In genomic region chr6:111534366-111534765, GRCh38 we compare ENCODE assay signal across 9 cellular contexts. TPM values are rescaled to one million over a fixed set of nuclear protein-coding genes. Genes with fewer than 3 reads are reported as not detected.
A peak's percentile ranks its signal among the peaks of the same experiment; 100 is the strongest.
DNase-seq lines count a peak whose midpoint lies in the region; ATAC-seq and TF ChIP-seq lines count a peak whose summit lies in the region.
"Had no signal": no experiment of that assay in that cellular context is flagged by ENCODE, and none has a peak within 500 bp of the region (broad histone marks: within the 10 kb centered on the region; RNA-seq: fewer than 3 reads in every experiment).

No MANE protein-coding gene starts in this region.

- H4K5ac ChIP-seq in IMR-90 (ENCODE audit: low read depth, low read length): no peak overlapping the region

- dilution Hi-C loops in IMR-90 (cut with HindIII; ENCODE audit: low sequenced_read_pairs, unreplicated experiment): no loop called here

- no peak overlapping the region for H2AK9ac ChIP-seq in IMR-90 (replicated peaks; ENCODE audit: low read depth, low read length, poor library complexity)

- H2BK5ac ChIP-seq in IMR-90 (ENCODE audit: low read depth, low read length, poor library complexity, severe bottlenecking): no peak overlapping the region

- H2AK5ac ChIP-seq in IMR-90 (ENCODE audit: low read depth, low read length): no peak overlapping the region

- H2BK15ac ChIP-seq in IMR-90 (ENCODE audit: low read depth, low read length): no peak overlapping the region

- no peak overlapping the region for H3K4me2 ChIP-seq in IMR-90 (ENCODE audit: low read depth, low read length)

- no peak overlapping the region for H2BK20ac ChIP-seq in IMR-90 (ENCODE audit: low read depth, low read length)

- no peak overlapping the region for H3K4me3 ChIP-seq in IMR-90 (ENCODE audit: insufficient read depth, low read depth, low read length)
- H3K4me3 ChIP-seq in Peyer's patch: no peak overlapping the region
- H3K4me3 ChIP-seq in skeletal muscle tissue (ENCODE audit: low read length in 3 of 3): no peak overlapping the region

- H3K9ac ChIP-seq in IMR-90 (ENCODE audit: low read depth, low read length) (no peak overlapping the region), skeletal muscle tissue (ENCODE audit: low read depth in 1 of 3, low read length in 3 of 3) (no peak overlapping the region)

- H3K36me3 Mint-ChIP-seq in effector memory CD8-positive, alpha-beta T cell (ENCODE audit: insufficient read depth): peaks cover 2% of the 10 kb centered on the region
- H3K36me3 Mint-ChIP-seq in activated naive CD8-positive, alpha-beta T cell treated with anti-CD3 and anti-CD28 coated beads for 36 hours: peaks cover 5% of the 10 kb centered on the region

- WGBS in IMR-90 (ENCODE audit: extremely low coverage in 2 of 2, insufficient read length in 1 of 2), 2 experiments: no CpG with 5 or more reads among the region's 2 CpGs

- H3K4me3 Mint-ChIP-seq in effector memory CD8-positive, alpha-beta T cell: no peak overlapping the region
- H3K4me3 Mint-ChIP-seq in activated naive CD8-positive, alpha-beta T cell treated with anti-CD3 and anti-CD28 coated beads for 36 hours: no peak overlapping the region
- H3K4me3 Mint-ChIP-seq: activated naive CD8-positive, alpha-beta T cell treated with anti-CD3 and anti-CD28 coated beads, Interleukin-2, amount 10 ng/mL, durations not matched to agents 7 days and 5 days had no signal

- no peak for ATAC-seq in IMR-90 (ENCODE audit: low read depth)
- no peak for ATAC-seq in effector memory CD8-positive, alpha-beta T cell (replicated peaks)
- no peak for ATAC-seq in omental fat pad (ENCODE audit: low FRiP score)
- ATAC-seq in GM18517 (IDR thresholded peaks at IDR 0.05; ENCODE audit: unreplicated experiment): no peak

- H3K9me3 ChIP-seq in IMR-90 (ENCODE audit: control insufficient read depth, insufficient read depth, low read length): no peaks in the 10 kb centered on the region
- no peaks in the 10 kb centered on the region for H3K9me3 ChIP-seq in Peyer's patch
- no peaks in the 10 kb centered on the region for H3K9me3 ChIP-seq in skeletal muscle tissue (ENCODE audit: control insufficient read depth in 3 of 3, low read length in 3 of 3)

- no peak for TF ChIP-seq RAD21 in IMR-90 (IDR thresholded peaks at IDR 0.05; ENCODE audit: low read length)

- peaks cover 0 to 6% of the 10 kb centered on the region in 2 experiments; a peak in 2 of 4 replicates for H3K79me1 ChIP-seq in IMR-90 (ENCODE audit: low read depth in 1 of 2, low read length in 2 of 2)

- intact Hi-C loops in IMR-90 (cut with micrococcal nuclease): no loop called here

- no peaks in the 10 kb centered on the region for H3K9me3 Mint-ChIP-seq in effector memory CD8-positive, alpha-beta T cell
- H3K9me3 Mint-ChIP-seq in activated naive CD8-positive, alpha-beta T cell treated with anti-CD3 and anti-CD28 coated beads for 36 hours: peaks cover 2% of the 10 kb centered on the region

- H3K4me1 ChIP-seq in IMR-90 (ENCODE audit: control insufficient read depth, insufficient read depth, low read length) (peaks cover 2% of the 10 kb centered on the region), Peyer's patch (peaks cover 0 to 38% (median 8%) of the 10 kb centered on the region in 4 donors), skeletal muscle tissue (ENCODE audit: control insufficient read depth in 3 of 3, insufficient read depth in 3 of 3, low read length in 3 of 3) (peaks cover 7 to 24% (median 21%) of the 10 kb centered on the region in 3 donors)

- CTCF ChIA-PET in IMR-90 (lab: Yijun Ruan, JAX): no interaction called here

- peaks cover 10 to 13% of the 10 kb centered on the region in 2 donors for H3K4me1 Mint-ChIP-seq in effector memory CD8-positive, alpha-beta T cell (ENCODE audit: low read depth in 2 of 2)
- H3K4me1 Mint-ChIP-seq in activated naive CD8-positive, alpha-beta T cell treated with anti-CD3 and anti-CD28 coated beads for 36 hours: peaks cover 27% of the 10 kb centered on the region

- H4K20me1 ChIP-seq in IMR-90 (ENCODE audit: insufficient read depth, low read length): no peaks in the 10 kb centered on the region

- no peak overlapping the region for H3K27ac ChIP-seq in IMR-90 (ENCODE audit: insufficient read depth, low read length)
- no peak overlapping the region for H3K27ac ChIP-seq in Peyer's patch
- peak overlapping the region; percentile 4 for H3K27ac ChIP-seq in skeletal muscle tissue (ENCODE audit: low read depth, low read length)

- no peak overlapping the region for H2BK120ac ChIP-seq in IMR-90 (ENCODE audit: low read depth, low read length)

- H4K91ac ChIP-seq in IMR-90 (ENCODE audit: insufficient read depth, low read depth, low read length): no peak overlapping the region

- H3K27me3 ChIP-seq in IMR-90 (ENCODE audit: control insufficient read depth, insufficient read depth, low read length) (no peaks in the 10 kb centered on the region), Peyer's patch (no peaks in the 10 kb centered on the region), skeletal muscle tissue (ENCODE audit: control insufficient read depth in 3 of 3, insufficient read depth in 3 of 3, low read length in 3 of 3) (no peaks in the 10 kb centered on the region)

- POLR2A ChIA-PET in IMR-90 (lab: Charles Lee; ENCODE audit: unreplicated experiment): no interaction called here

- H2AFZ ChIP-seq in IMR-90 (replicated peaks; ENCODE audit: low read length, poor library complexity): no peak overlapping the region

- no peak overlapping the region for H3K56ac ChIP-seq in IMR-90 (ENCODE audit: extremely low read depth, insufficient read depth, low read length)

- no peak for TF ChIP-seq CTCF in IMR-90 (conservative IDR thresholded peaks at IDR 0.05; ENCODE audit: low read depth, low read length)
- TF ChIP-seq CTCF in Peyer's patch (IDR thresholded peaks at IDR 0.05): no peak
- TF ChIP-seq CTCF in omental fat pad (IDR thresholded peaks at IDR 0.05): no peak

- no peak overlapping the region for H3K18ac ChIP-seq in IMR-90 (ENCODE audit: low read depth, low read length)

- H3K36me3 ChIP-seq in IMR-90 (ENCODE audit: control insufficient read depth, insufficient read depth, low read length): no peaks in the 10 kb centered on the region
- no peaks in the 10 kb centered on the region for H3K36me3 ChIP-seq in Peyer's patch
- no peaks in the 10 kb centered on the region for H3K36me3 ChIP-seq in skeletal muscle tissue (ENCODE audit: control insufficient read depth in 3 of 3, insufficient read depth in 3 of 3, low read length in 3 of 3)

- TF ChIP-seq POLR2A in IMR-90 (IDR thresholded peaks at IDR 0.05; ENCODE audit: low read depth, low read length): no peak
- TF ChIP-seq POLR2A in Peyer's patch (IDR thresholded peaks at IDR 0.05): no peak

- no peak overlapping the region for H3K27ac Mint-ChIP-seq in effector memory CD8-positive, alpha-beta T cell
- H3K27ac Mint-ChIP-seq in activated naive CD8-positive, alpha-beta T cell treated with anti-CD3 and anti-CD28 coated beads for 36 hours: no peak overlapping the region

- DNase-seq in IMR-90 (peak; percentile 35), Peyer's patch (peak in 2 of 3 donors; percentile 58 to 77), glomerular endothelial cell (ENCODE audit: extremely low read depth, low read depth, low spot score) (peak; percentile 67), omental fat pad (ENCODE audit: low spot score) (no peak)
- no peak for DNase-seq in effector memory CD8-positive, alpha-beta T cell
- DNase-seq in activated naive CD8-positive, alpha-beta T cell treated with anti-CD3 and anti-CD28 coated beads for 36 hours: no peak
- DNase-seq: activated naive CD8-positive, alpha-beta T cell treated with anti-CD3 and anti-CD28 coated beads, Interleukin-2, amount 10 ng/mL, durations not matched to agents 7 days and 5 days had no signal

- 0 out of 2 replicates have a peak, but pooled peaks cover 2% of the 10 kb centered on the region for H3K9me1 ChIP-seq in IMR-90 (ENCODE audit: insufficient read depth, low read length)

- in situ Hi-C loops in IMR-90 (cut with MboI; ENCODE audit: low sequenced_read_pairs): no loop called here

- no peak overlapping the region for H3K14ac ChIP-seq in IMR-90 (replicated peaks; ENCODE audit: low read depth, low read length)

- no peak overlapping the region for H4K8ac ChIP-seq in IMR-90 (ENCODE audit: low read depth in 2 of 2, low read length in 2 of 2)

- BruUV-seq in IMR-90 (replicated peaks; lab: Mats Ljungman, UMichigan): no TSS peak

- H3K27me3 Mint-ChIP-seq in effector memory CD8-positive, alpha-beta T cell: no peaks in the 10 kb centered on the region
- H3K27me3 Mint-ChIP-seq in activated naive CD8-positive, alpha-beta T cell treated with anti-CD3 and anti-CD28 coated beads for 36 hours: no peaks in the 10 kb centered on the region
- H3K27me3 Mint-ChIP-seq: activated naive CD8-positive, alpha-beta T cell treated with anti-CD3 and anti-CD28 coated beads, Interleukin-2, amount 10 ng/mL, durations not matched to agents 7 days and 5 days had no signal

- H3K4ac ChIP-seq in IMR-90 (ENCODE audit: low read depth, low read length): no peak overlapping the region

- H3K23ac ChIP-seq in IMR-90 (ENCODE audit: low read depth, low read length): no peak overlapping the region

TF ChIP-seq in IMR-90, 13 proteins besides CTCF, POLR2A, EP300 and RAD21 (continues in another document):
- TF ChIP-seq ELK1 (IDR thresholded peaks at IDR 0.05; ENCODE audit: borderline replicate concordance, low read depth, low read length) (no peak), BHLHE40 (IDR thresholded peaks at IDR 0.05; ENCODE audit: low read depth, low read length) (no peak), FOS (IDR thresholded peaks at IDR 0.05; ENCODE audit: low read depth, low read length) (no peak), CEBPB (IDR thresholded peaks at IDR 0.05; ENCODE audit: low read depth, low read length) (no peak)

RNA-seq across cellular contexts. Expression of gene REV3L, which starts 51.3 kb away (rescaled TPM):
- total RNA-seq in IMR-90 (2012; rRNA removed) (15.4 and 24.4 TPM in 2 replicates), Peyer's patch (10 to 100 TPM; 20.5 to 50.3 (median 38.0) TPM), glomerular endothelial cell (29.4 and 30.5 TPM in 2 replicates), skeletal muscle tissue (42.3 TPM), omental fat pad (100 to 1,000 TPM in 1 of 4 donors, 10 to 100 TPM in 3; 55.5 to 111 (median 63.2) TPM)
- polyA plus RNA-seq in IMR-90 (2012; rRNA removed): 6.0 and 7.4 TPM in 2 replicates
- polyA plus RNA-seq in IMR-90 (2012; cell fraction: cytosol; rRNA removed): 1.4 and 3.2 TPM in 2 replicates
- polyA plus RNA-seq in IMR-90 (2012; cell fraction: nucleus; rRNA removed; ENCODE audit: low replicate concordance): 2.2 and 19.3 TPM in 2 replicates
- 10 to 100 TPM; 17.0 TPM for total RNA-seq in activated naive CD8-positive, alpha-beta T cell treated with anti-CD3 and anti-CD28 coated beads for 36 hours

Comparison
In these comparisons a context has a peak if more than half of its experiments do, and no peak if none do; other contexts are left out.
1. DNase-seq: peak in IMR-90 (single experiment), Peyer's patch (2 of 3) and glomerular endothelial cell (single experiment); none in effector memory CD8-positive, alpha-beta T cell (0 of 3), omental fat pad (single experiment) and activated naive CD8-positive, alpha-beta T cell treated with anti-CD3 and anti-CD28 coated beads for 36 hours (single experiment).